In the genomic region with DNA sequence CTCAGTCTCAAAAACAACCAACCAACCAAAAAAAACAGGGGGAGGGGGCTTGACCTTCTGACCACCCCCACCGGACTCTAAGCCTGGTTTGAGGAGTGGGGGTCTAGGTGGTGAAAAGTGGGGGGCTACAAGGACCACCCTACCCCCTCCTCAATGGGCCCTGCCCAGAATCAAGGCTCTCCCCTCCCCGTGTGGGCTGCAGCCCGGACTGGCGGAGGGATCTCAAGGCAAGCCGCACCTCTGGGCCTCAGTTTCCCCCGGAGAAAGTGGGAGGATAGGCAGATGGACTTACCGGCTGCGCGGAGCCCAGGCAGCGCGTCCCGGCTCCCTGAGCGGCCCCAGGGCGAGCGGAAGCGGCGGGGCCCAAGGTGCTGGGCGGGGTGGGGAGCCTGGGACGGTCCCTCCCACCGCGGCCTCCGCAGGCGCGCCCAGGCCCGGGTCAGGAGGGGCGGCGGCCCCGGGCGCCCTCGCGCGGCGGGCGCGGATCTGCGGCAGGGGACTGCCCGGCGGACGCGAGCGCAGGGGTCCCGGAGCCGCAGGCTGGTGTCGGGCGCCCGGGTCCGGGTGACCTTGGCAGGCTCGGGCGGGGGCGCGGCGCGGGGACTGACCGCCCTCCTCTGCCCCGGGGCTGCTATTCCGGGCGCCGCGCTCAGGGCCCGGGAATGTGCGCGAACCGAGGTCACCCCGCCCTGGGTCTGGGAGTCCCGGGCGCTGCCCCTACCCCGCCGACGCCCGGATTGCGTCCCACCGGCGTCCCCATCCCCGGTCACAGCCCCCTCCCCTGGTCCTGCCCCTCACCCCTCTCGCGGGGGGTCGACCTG, we compare ENCODE assay signal across 8 cellular contexts. TPM values are rescaled to one million over a fixed set of nuclear protein-coding genes. Genes with fewer than 3 reads are reported as not detected.
DNase-seq lines count a peak whose midpoint lies in the region; ATAC-seq and TF ChIP-seq lines count a peak whose summit lies in the region.

A gene with protein sequence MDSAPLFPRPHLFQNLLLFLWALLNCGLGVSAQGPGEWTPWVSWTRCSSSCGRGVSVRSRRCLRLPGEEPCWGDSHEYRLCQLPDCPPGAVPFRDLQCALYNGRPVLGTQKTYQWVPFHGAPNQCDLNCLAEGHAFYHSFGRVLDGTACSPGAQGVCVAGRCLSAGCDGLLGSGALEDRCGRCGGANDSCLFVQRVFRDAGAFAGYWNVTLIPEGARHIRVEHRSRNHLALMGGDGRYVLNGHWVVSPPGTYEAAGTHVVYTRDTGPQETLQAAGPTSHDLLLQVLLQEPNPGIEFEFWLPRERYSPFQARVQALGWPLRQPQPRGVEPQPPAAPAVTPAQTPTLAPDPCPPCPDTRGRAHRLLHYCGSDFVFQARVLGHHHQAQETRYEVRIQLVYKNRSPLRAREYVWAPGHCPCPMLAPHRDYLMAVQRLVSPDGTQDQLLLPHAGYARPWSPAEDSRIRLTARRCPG (minus strand): TSS at position 349 of the 821 bp plus-strand sequence. CDS start 2,076 bp downstream, outside the sequence.

- H3K9me3 ChIP-seq in thyroid gland = no peaks in the 10 kb centered on the region

- TF ChIP-seq CTCF in RWPE1 (conservative IDR thresholded peaks at IDR 0.05; ENCODE audit: low read depth) (peak; percentile 51), thyroid gland (IDR thresholded peaks at IDR 0.05) (no peak)

- TF ChIP-seq POLR2A in GM18505 (IDR thresholded peaks at IDR 0.05; ENCODE audit: borderline replicate concordance, extremely low read depth, insufficient read depth, insufficient read length) (peak; percentile 42), thyroid gland (IDR thresholded peaks at IDR 0.05) (no peak)

- POLR2A ChIA-PET in RWPE1 (lab: Yijun Ruan, JAX; ENCODE audit: low non-redundant PET) = no interaction called here

- CTCF ChIA-PET in RWPE1 (lab: Yijun Ruan, JAX) = interaction anchor here (0.6 kb wide), 1 partner anchor 197 kb away, joined by 3 read pairs; no protein-coding TSS in a partner anchor

- 25 to 38% methylated on average over 4 to 6 of the region's 77 CpGs for WGBS in thyroid gland, 2 donors

- intact Hi-C loops in left ventricle myocardium superior (cut with micrococcal nuclease) (no loop called here), thyroid gland (cut with DNase I) (no loop called here)

- H3K36me3 ChIP-seq in thyroid gland = no peaks in the 10 kb centered on the region

- peaks cover 6% of the 10 kb centered on the region for H3K27me3 ChIP-seq in thyroid gland

- H3K4me1 ChIP-seq in thyroid gland = peaks cover 0 to 17% of the 10 kb centered on the region in 2 donors

- ATAC-seq in GM18505 (IDR thresholded peaks at IDR 0.05; ENCODE audit: unreplicated experiment) = no peak
- ATAC-seq in left ventricle myocardium superior = peak; percentile 76
- no peak for ATAC-seq in HG03520 (IDR thresholded peaks at IDR 0.05; ENCODE audit: unreplicated experiment)
- ATAC-seq in HG02938 (IDR thresholded peaks at IDR 0.05; ENCODE audit: unreplicated experiment) = no peak

- H3K4me3 ChIP-seq in thyroid gland (replicated peaks in 1 of 3) = peak within 1 kb of the TSS in 1 of 3 donors; percentile 34

- DNase-seq in RWPE1 (ENCODE audit: low spot score) (peak; percentile 71), left ventricle myocardium superior (peak; percentile 86), thyroid gland (no peak)
- peak; percentile 76 for DNase-seq in activated naive CD4-positive, alpha-beta T cell treated with Interleukin-2 at 50 U/mL for 16 hours
- peak; percentile 46 to 69 for DNase-seq in stimulated activated CD4-positive, alpha-beta T cell treated with anti-CD3 and anti-CD28 coated beads, Interleukin-12 subunit alpha, Interleukin-12 subunit beta, amount 100 ng/mL, for 24 hours (ENCODE audit: low read depth in 2 of 2)

- H3K27ac ChIP-seq in RWPE1 = peak within 1 kb of the TSS; percentile 90
- H3K27ac ChIP-seq in thyroid gland = no peak within 1 kb of the TSS

RNA-seq across cellular contexts. Expression of the gene that starts here (rescaled TPM):
- total RNA-seq in left ventricle myocardium superior (20.5 TPM), thyroid gland (1 to 10 TPM in 2 of 4 donors, under 1 TPM in 2; 0.27 to 5.1 (median 2.5) TPM)

Comparison
In these comparisons a context has a peak if more than half of its experiments do, and no peak if none do; other contexts are left out.
1. DNase-seq: peak in RWPE1 (single experiment), activated naive CD4-positive, alpha-beta T cell treated with Interleukin-2 at 50 U/mL for 16 hours (single experiment), left ventricle myocardium superior (single experiment) and stimulated activated CD4-positive, alpha-beta T cell treated with anti-CD3 and anti-CD28 coated beads, Interleukin-12 subunit alpha, Interleukin-12 subunit beta, amount 100 ng/mL, for 24 hours (2 of 2); none in thyroid gland (0 of 2).